31 cellular contexts compared by ENCODE assay signal in genomic region chr10:21423338-21423737, GRCh38.
"Had no signal": no experiment of that assay in that cellular context is flagged by ENCODE, and none has a peak within 500 bp of the region (broad histone marks: within the 10 kb centered on the region; RNA-seq: fewer than 3 reads in every experiment).

No MANE protein-coding gene starts in this region.

- DNase-seq: activated CD4-positive, alpha-beta memory T cell treated with anti-CD3 and anti-CD28 coated beads, Interleukin-2, amount 10 ng/mL, durations not matched to agents 7 days and 5 days; activated CD4-positive, alpha-beta T cell treated with anti-CD3 and anti-CD28 coated beads for 1 hour; activated CD4-positive, alpha-beta T cell treated with anti-CD3 and anti-CD28 coated beads for 4 hours; activated CD4-positive, alpha-beta T cell treated with anti-CD3 and anti-CD28 coated beads, Interleukin-2, amount 10 ng/mL, durations not matched to agents 7 days and 5 days; activated CD4-positive, alpha-beta T cell treated with anti-CD3 and anti-CD28 coated beads, Interleukin-2, amount 50 U/mL, for 4 hours; activated CD8-positive, alpha-beta memory T cell treated with anti-CD3 and anti-CD28 coated beads, Interleukin-2, amount 50 U/mL, for 48 hours; activated gamma-delta T cell; activated naive CD4-positive, alpha-beta T cell; activated naive CD4-positive, alpha-beta T cell treated with anti-CD3 and anti-CD28 coated beads, Interleukin-2, amount 50 U/mL, for 16 hours; activated naive CD8-positive, alpha-beta T cell treated with anti-CD3 and anti-CD28 coated beads for 36 hours; activated naive CD8-positive, alpha-beta T cell treated with anti-CD3 and anti-CD28 coated beads, Interleukin-2, amount 50 U/mL, for 24 hours; activated T-cell treated with anti-CD3 and anti-CD28 coated beads for 4 hours; activated T-cell treated with anti-CD3 and anti-CD28 coated beads, Interleukin-2, amount 50 U/mL, for 24 hours; activated T-cell treated with anti-CD3 and anti-CD28 coated beads, Interleukin-2, amount 50 U/mL, for 72 hours; adrenal gland; amygdala; aorta; body of pancreas; caudate nucleus; cortex of kidney; dermis blood vessel endothelial cell; effector CD4-positive, alpha-beta T cell; effector memory CD8-positive, alpha-beta T cell; erythroblast; foreskin keratinocyte; gastrocnemius medialis; glutamatergic neuron; heart left ventricle; hypothalamus had no signal

- H3K36me3 ChIP-seq: adrenal gland, esophagus muscularis mucosa, gastrocnemius medialis, heart left ventricle had no signal

- H3K27ac Mint-ChIP-seq: activated CD4-positive, alpha-beta memory T cell treated with anti-CD3 and anti-CD28 coated beads, Interleukin-2, amount 10 ng/mL, durations not matched to agents 7 days and 5 days; activated CD4-positive, alpha-beta T cell treated with anti-CD3 and anti-CD28 coated beads, Interleukin-2, amount 10 ng/mL, durations not matched to agents 7 days and 5 days; activated naive CD8-positive, alpha-beta T cell treated with anti-CD3 and anti-CD28 coated beads for 36 hours; activated naive CD8-positive, alpha-beta T cell treated with anti-CD3 and anti-CD28 coated beads, Interleukin-2, amount 50 U/mL, for 24 hours; activated T-cell treated with anti-CD3 and anti-CD28 coated beads, Interleukin-2, amount 50 U/mL, for 24 hours; activated T-cell treated with anti-CD3 and anti-CD28 coated beads, Interleukin-2, amount 50 U/mL, for 72 hours; effector memory CD8-positive, alpha-beta T cell had no signal

- H3K9me3 ChIP-seq: adrenal gland, body of pancreas, gastrocnemius medialis had no signal

- H3K9me3 Mint-ChIP-seq: activated CD4-positive, alpha-beta memory T cell treated with anti-CD3 and anti-CD28 coated beads, Interleukin-2, amount 10 ng/mL, durations not matched to agents 7 days and 5 days; activated naive CD8-positive, alpha-beta T cell treated with anti-CD3 and anti-CD28 coated beads, Interleukin-2, amount 50 U/mL, for 24 hours; activated T-cell treated with anti-CD3 and anti-CD28 coated beads, Interleukin-2, amount 50 U/mL, for 24 hours; effector memory CD8-positive, alpha-beta T cell had no signal

- ATAC-seq: activated naive CD8-positive, alpha-beta T cell treated with anti-CD3 and anti-CD28 coated beads, Interleukin-2, amount 50 U/mL, for 24 hours; activated T-cell treated with anti-CD3 and anti-CD28 coated beads, Interleukin-2, amount 50 U/mL, for 72 hours; body of pancreas; effector memory CD8-positive, alpha-beta T cell; foreskin keratinocyte; gastrocnemius medialis; heart left ventricle had no signal

- H3K4me1 ChIP-seq: adrenal gland, body of pancreas, esophagus muscularis mucosa, foreskin keratinocyte, gastrocnemius medialis, heart left ventricle had no signal

- H3K27ac ChIP-seq: adrenal gland, body of pancreas, esophagus muscularis mucosa, foreskin keratinocyte, gastrocnemius medialis, heart left ventricle had no signal

- H3K27me3 ChIP-seq: adrenal gland, body of pancreas, esophagus muscularis mucosa, foreskin keratinocyte, gastrocnemius medialis, heart left ventricle had no signal

- H3K4me1 Mint-ChIP-seq: activated naive CD8-positive, alpha-beta T cell treated with anti-CD3 and anti-CD28 coated beads for 36 hours; activated naive CD8-positive, alpha-beta T cell treated with anti-CD3 and anti-CD28 coated beads, Interleukin-2, amount 50 U/mL, for 24 hours had no signal

- FAIRE-seq: colon had no signal

- H3K4me3 ChIP-seq: adrenal gland, body of pancreas, esophagus muscularis mucosa, gastrocnemius medialis, heart left ventricle had no signal

- H3K36me3 Mint-ChIP-seq: activated naive CD8-positive, alpha-beta T cell treated with anti-CD3 and anti-CD28 coated beads for 36 hours had no signal

- H3K4me3 Mint-ChIP-seq: activated CD4-positive, alpha-beta memory T cell treated with anti-CD3 and anti-CD28 coated beads, Interleukin-2, amount 10 ng/mL, durations not matched to agents 7 days and 5 days; activated CD4-positive, alpha-beta T cell treated with anti-CD3 and anti-CD28 coated beads, Interleukin-2, amount 10 ng/mL, durations not matched to agents 7 days and 5 days; activated naive CD8-positive, alpha-beta T cell treated with anti-CD3 and anti-CD28 coated beads for 36 hours; activated naive CD8-positive, alpha-beta T cell treated with anti-CD3 and anti-CD28 coated beads, Interleukin-2, amount 50 U/mL, for 24 hours; activated T-cell treated with anti-CD3 and anti-CD28 coated beads, Interleukin-2, amount 50 U/mL, for 24 hours; activated T-cell treated with anti-CD3 and anti-CD28 coated beads, Interleukin-2, amount 50 U/mL, for 72 hours; effector memory CD8-positive, alpha-beta T cell had no signal

- H3K27me3 Mint-ChIP-seq: activated CD4-positive, alpha-beta memory T cell treated with anti-CD3 and anti-CD28 coated beads, Interleukin-2, amount 10 ng/mL, durations not matched to agents 7 days and 5 days; activated CD4-positive, alpha-beta T cell treated with anti-CD3 and anti-CD28 coated beads, Interleukin-2, amount 10 ng/mL, durations not matched to agents 7 days and 5 days; activated naive CD8-positive, alpha-beta T cell treated with anti-CD3 and anti-CD28 coated beads for 36 hours; activated naive CD8-positive, alpha-beta T cell treated with anti-CD3 and anti-CD28 coated beads, Interleukin-2, amount 50 U/mL, for 24 hours; activated T-cell treated with anti-CD3 and anti-CD28 coated beads, Interleukin-2, amount 50 U/mL, for 24 hours had no signal
